Comparison of ENCODE assay signal across 10 cellular contexts in genomic region chr11:81756864-81757595, GRCh38.
"Had no signal": no experiment of that assay in that cellular context is flagged by ENCODE, and none has a peak within 500 bp of the region (broad histone marks: within the 10 kb centered on the region; RNA-seq: fewer than 3 reads in every experiment).

No MANE protein-coding gene starts in this region.

- H2AFZ ChIP-seq: GM23248 had no signal

- DNase-seq: GM23248, GOT3, H7, HFFc6, IMR-90, KBM-7 had no signal

- H3K9me3 ChIP-seq: HAP-1 had no signal

- H3K36me3 ChIP-seq: HAP-1 had no signal

- H3K4me1 ChIP-seq: HAP-1 had no signal

- H3K4me2 ChIP-seq: KMS-11 had no signal

- H3K9ac ChIP-seq: GM23248, KMS-11 had no signal

- H3K27ac ChIP-seq: GM23248, KMS-11 had no signal

- ATAC-seq: HCT116 had no signal

- H3K27ac Mint-ChIP-seq: HFFc6 had no signal

- FAIRE-seq: HTR-8/SVneo had no signal

- H3K4me3 Mint-ChIP-seq: HFFc6 had no signal

- H3K4me3 ChIP-seq: GM23248, HAP-1 had no signal
